ENCODE assay signal across 24 cellular contexts in the genomic region with DNA sequence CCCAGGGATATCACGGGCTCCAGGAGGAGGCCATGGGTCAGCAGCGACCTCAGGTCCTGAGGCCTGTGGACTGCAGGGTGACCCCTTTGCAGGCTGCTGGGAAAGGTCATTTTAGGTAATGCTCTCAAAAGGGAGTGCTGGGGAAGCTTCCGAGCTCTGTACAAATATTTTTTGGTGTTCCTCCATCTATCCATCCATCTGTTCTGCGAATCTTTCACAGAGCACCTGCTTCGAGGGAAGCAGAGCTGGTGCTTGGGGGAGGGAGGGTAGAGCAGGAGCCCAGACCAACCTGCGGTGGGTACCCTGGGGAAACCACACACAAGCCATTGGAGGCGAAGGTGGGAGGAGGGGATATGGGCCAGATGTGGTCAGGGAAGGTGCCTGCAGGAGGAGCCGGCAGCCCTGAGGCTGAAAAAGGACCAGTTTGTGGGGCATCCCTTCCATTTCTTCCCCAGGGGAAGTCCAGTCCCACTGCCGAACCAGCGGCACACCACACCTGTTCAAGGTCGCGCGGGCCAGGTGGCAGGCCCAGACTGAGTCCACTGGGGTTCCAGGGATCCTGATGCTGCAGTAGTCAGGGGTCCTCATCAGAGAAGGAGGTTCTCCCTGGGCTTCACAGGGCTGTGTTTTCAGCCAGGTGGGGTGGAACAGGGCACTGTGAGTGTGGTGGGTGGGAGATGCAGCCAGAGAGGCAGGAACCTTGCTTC. TPM values are rescaled to one million over a fixed set of nuclear protein-coding genes. Genes with fewer than 3 reads are reported as not detected.
"Had no signal": no experiment of that assay in that cellular context is flagged by ENCODE, and none has a peak within 500 bp of the region (broad histone marks: within the 10 kb centered on the region; RNA-seq: fewer than 3 reads in every experiment).

No MANE protein-coding gene starts in this region.

- H3K36me3 ChIP-seq: SJCRH30 had no signal

- ATAC-seq: Panc1, PC-3, SK-N-SH treated with all-trans-retinoic acid at 6 μM for 48 hours had no signal

- H3K9me3 ChIP-seq: SJCRH30 had no signal

- H3K27me3 ChIP-seq: SJCRH30 had no signal

- H3K27ac ChIP-seq: RWPE1, SJCRH30 had no signal

- H3K4me3 ChIP-seq: SJCRH30 had no signal

- H3K4me1 ChIP-seq: SJCRH30 had no signal

- DNase-seq: KBM-7, MV-4-11, NCI-H1048, NCI-H1105, NCI-H1417, NCI-H1436 treated with DMSO at 0.1 percent for 48 hours, NCI-H187, NCI-H2029, NCI-H226, NCI-H446, NCI-H510A, NCI-H524 treated with DMSO at 0.1 percent for 48 hours, NCI-H69, NCI-H774, PC-3, SHP77, SJCRH30, T-helper 1 cell had no signal

RNA-seq across cellular contexts. Expression of gene RSPH14, which starts 58.3 kb away (rescaled TPM):
- total RNA-seq: HT1080, LHCN-M2, MCF 10A, SJCRH30 had no signal
